22 cellular contexts compared by ENCODE assay signal in the genomic region with DNA sequence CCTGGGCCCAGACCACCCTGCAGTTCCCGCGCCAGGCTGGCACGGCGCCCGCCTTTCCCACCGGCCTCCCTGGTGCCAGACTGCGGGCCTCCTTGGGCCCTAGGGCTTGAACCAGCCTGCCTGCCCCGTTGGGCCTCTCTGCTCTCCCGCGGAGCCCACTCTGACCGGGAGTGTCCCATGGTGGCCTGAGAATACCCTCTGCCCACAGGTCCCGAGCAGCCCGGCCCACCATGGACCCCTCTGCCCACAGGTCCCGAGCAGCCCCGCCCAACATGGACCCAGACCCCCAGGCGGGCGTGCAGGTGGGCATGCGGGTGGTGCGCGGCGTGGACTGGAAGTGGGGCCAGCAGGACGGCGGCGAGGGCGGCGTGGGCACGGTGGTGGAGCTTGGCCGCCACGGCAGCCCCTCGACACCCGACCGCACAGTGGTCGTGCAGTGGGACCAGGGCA. TPM values are rescaled to one million over a fixed set of nuclear protein-coding genes. Genes with fewer than 3 reads are reported as not detected.
"Had no signal": no experiment of that assay in that cellular context is flagged by ENCODE, and none has a peak within 500 bp of the region (broad histone marks: within the 10 kb centered on the region; RNA-seq: fewer than 3 reads in every experiment).

No MANE protein-coding gene starts in this region.

- H3K4me3 ChIP-seq: esophagus muscularis mucosa, left ventricle myocardium inferior, right lobe of liver, skin epidermis, tibial nerve had no signal

- H3K9me3 ChIP-seq: esophagus muscularis mucosa, left ventricle myocardium inferior, right lobe of liver, tibial nerve had no signal

- ATAC-seq: activated CD4-positive, CD25-positive, alpha-beta regulatory T cell treated with anti-CD3 and anti-CD28 coated beads, Interleukin-2, amount 50 U/mL, for 24 hours; activated naive CD4-positive, alpha-beta T cell treated with anti-CD3 and anti-CD28 coated beads, Interleukin-2, amount 50 U/mL, for 72 hours; foreskin keratinocyte; naive thymus-derived CD4-positive, alpha-beta T cell; right lobe of liver; stimulated activated naive B cell treated with anti-CD40 and anti-IgM and Interleukin-4, amounts not matched to agents 10 μg/mL and 1 μg/mL and 100 μg/mL, for 72 hours had no signal

- DNase-seq: activated CD4-positive, alpha-beta T cell treated with anti-CD3 and anti-CD28 coated beads for 48 hours; activated CD4-positive, alpha-beta T cell treated with anti-CD3 and anti-CD28 coated beads, Interleukin-2, amount 50 U/mL, for 48 hours; dermis blood vessel endothelial cell; effector CD4-positive, alpha-beta T cell; foreskin keratinocyte; left ventricle myocardium inferior; mammary epithelial cell; nucleus accumbens; stimulated activated CD4-positive, alpha-beta T cell treated with anti-CD3 and anti-CD28 coated beads, Interleukin-1b, Interleukin-23, amount 100 ng/mL, for 48 hours; stimulated activated CD4-positive, alpha-beta T cell treated with anti-CD3 and anti-CD28 coated beads, Interleukin-4, amount 100 ng/mL, for 4 hours; stimulated activated CD8-positive, alpha-beta memory T cell treated with anti-CD3 and anti-CD28 coated beads, Interleukin-4, amount 100 ng/mL, for 48 hours; stimulated activated naive B cell treated with anti-CD40 and anti-IgM and Interleukin-4, amounts not matched to agents 10 μg/mL and 1 μg/mL and 100 μg/mL, for 72 hours; SW 1271; T-helper 9 cell had no signal

- H3K27me3 ChIP-seq: foreskin keratinocyte, right lobe of liver, tibial nerve had no signal

- H3K27ac ChIP-seq: esophagus muscularis mucosa, foreskin keratinocyte, left ventricle myocardium inferior, right lobe of liver, skin epidermis, tibial nerve, VCaP had no signal

- H3K4me1 ChIP-seq: foreskin keratinocyte, right lobe of liver had no signal

RNA-seq across cellular contexts. Expression of a gene that starts 8.8 kb away (rescaled TPM):
- total RNA-seq: dermis blood vessel endothelial cell had no signal
- polyA plus RNA-seq: mammary epithelial cell; naive thymus-derived CD4-positive, alpha-beta T cell had no signal
